Comparison of ENCODE assay signal across 11 cellular contexts in genomic region chr12:75855360-75855759, GRCh38.
DNase-seq lines count a peak whose midpoint lies in the region; ATAC-seq and TF ChIP-seq lines count a peak whose summit lies in the region.
"Had no signal": no experiment of that assay in that cellular context is flagged by ENCODE, and none has a peak within 500 bp of the region (broad histone marks: within the 10 kb centered on the region; RNA-seq: fewer than 3 reads in every experiment).

No MANE protein-coding gene starts in this region.

- H3K27ac Mint-ChIP-seq in HFFc6 (peak overlapping the region; percentile 67), WTC11 (no peak overlapping the region)
- no peak overlapping the region for H3K27ac Mint-ChIP-seq in naive thymus-derived CD8-positive, alpha-beta T cell
- H3K27ac Mint-ChIP-seq: CD4-positive, CD25-positive, alpha-beta regulatory T cell had no signal

- H3K27me3 ChIP-seq in BLaER1: no peaks in the 10 kb centered on the region

- no peak for ATAC-seq in WTC11
- no peak for ATAC-seq in naive thymus-derived CD8-positive, alpha-beta T cell
- ATAC-seq: GM12878, HepG2 had no signal

- no peaks in the 10 kb centered on the region for H3K36me3 ChIP-seq in BLaER1

- peaks cover 62% of the 10 kb centered on the region for H3K4me1 Mint-ChIP-seq in HFFc6 (ENCODE audit: low read depth)
- peaks cover 24% of the 10 kb centered on the region for H3K4me1 Mint-ChIP-seq in WTC11
- peaks cover 0 to 2% (median 0%) of the 10 kb centered on the region in 4 donors for H3K4me1 Mint-ChIP-seq in naive thymus-derived CD8-positive, alpha-beta T cell
- H3K4me1 Mint-ChIP-seq: CD4-positive, CD25-positive, alpha-beta regulatory T cell had no signal

- CTCF ChIA-PET in WTC11 (lab: Charles Lee): no interaction called here

- no peaks in the 10 kb centered on the region for H4K20me1 ChIP-seq in BLaER1

- peak overlapping the region; percentile 48 for H3K4me3 ChIP-seq in BLaER1
- H3K4me3 ChIP-seq: GM12878 had no signal

- TF ChIP-seq CTCF in HFFc6 (IDR thresholded peaks at IDR 0.05): no peak
- TF ChIP-seq CTCF in WTC11 (IDR thresholded peaks at IDR 0.05): no peak

- H3K9ac ChIP-seq in BLaER1: no peak overlapping the region

- no peaks in the 10 kb centered on the region; the same call in 1 of the 2 replicates for H3K27me3 Mint-ChIP-seq in HFFc6 (ENCODE audit: insufficient read depth)
- H3K27me3 Mint-ChIP-seq in WTC11 (ENCODE audit: low read depth): no peaks in the 10 kb centered on the region; the same call in 1 of the 2 replicates
- peaks cover 0 to 25% (median 9%) of the 10 kb centered on the region in 5 donors for H3K27me3 Mint-ChIP-seq in naive thymus-derived CD8-positive, alpha-beta T cell

- H3K36me3 Mint-ChIP-seq in HFFc6 (ENCODE audit: low read depth): no peaks in the 10 kb centered on the region
- H3K36me3 Mint-ChIP-seq in WTC11: no peaks in the 10 kb centered on the region
- H3K36me3 Mint-ChIP-seq in naive thymus-derived CD8-positive, alpha-beta T cell: no peaks in the 10 kb centered on the region
- H3K36me3 Mint-ChIP-seq: CD4-positive, CD25-positive, alpha-beta regulatory T cell had no signal

- no peaks in the 10 kb centered on the region for H3K9me3 ChIP-seq in BLaER1

- H3K4me3 Mint-ChIP-seq in HFFc6 (no peak overlapping the region), WTC11 (no peak overlapping the region)
- H3K4me3 Mint-ChIP-seq in naive thymus-derived CD8-positive, alpha-beta T cell: no peak overlapping the region
- H3K4me3 Mint-ChIP-seq: CD4-positive, CD25-positive, alpha-beta regulatory T cell had no signal

- peak overlapping the region; percentile 79 for H3K4me2 ChIP-seq in BLaER1

- H3K9me3 Mint-ChIP-seq in HFFc6 (no peaks in the 10 kb centered on the region), WTC11 (no peaks in the 10 kb centered on the region)
- H3K9me3 Mint-ChIP-seq in naive thymus-derived CD8-positive, alpha-beta T cell: no peaks in the 10 kb centered on the region

- H3K27ac ChIP-seq in BLaER1: peak overlapping the region; percentile 77; the same call in 1 of the 2 replicates
- H3K27ac ChIP-seq in epithelial cell of prostate: peak overlapping the region; percentile 5

- DNase-seq in HFFc6 (no peak), epithelial cell of prostate (ENCODE audit: low read depth, low spot score) (no peak), WTC11 (ENCODE audit: low spot score) (no peak), NCI-H774 (lab: John Stamatoyannopoulos, UW) (no peak), NCI-H82 treated with DMSO at 0.1 percent for 48 hours (lab: John Stamatoyannopoulos, UW; ENCODE audit: unreplicated experiment) (no peak)
- DNase-seq in naive thymus-derived CD8-positive, alpha-beta T cell: no peak
- DNase-seq: CD4-positive, CD25-positive, alpha-beta regulatory T cell; DMS79 had no signal

- POLR2A ChIA-PET in WTC11 (lab: Charles Lee): no interaction called here
- POLR2A ChIA-PET in naive thymus-derived CD8-positive, alpha-beta T cell (lab: Charles Lee): no interaction called here

- peaks cover 52% of the 10 kb centered on the region for H3K4me1 ChIP-seq in BLaER1

TF ChIP-seq in WTC11, 78 proteins besides CTCF, POLR2A, EP300 and RAD21:
- no peak for TF ChIP-seq FOXP1 (CRISPR knock-in tag; IDR thresholded peaks at IDR 0.05; ENCODE audit: borderline replicate concordance)
- no peak for TF ChIP-seq ZMAT4 (CRISPR knock-in tag; IDR thresholded peaks at IDR 0.05)
- TF ChIP-seq ZNF121 (CRISPR knock-in tag; IDR thresholded peaks at IDR 0.05): no peak
- no peak for TF ChIP-seq EMX1 (CRISPR knock-in tag; IDR thresholded peaks at IDR 0.05)
- no peak for TF ChIP-seq CREB1 (CRISPR knock-in tag; IDR thresholded peaks at IDR 0.05)
- no peak for TF ChIP-seq JAZF1 (CRISPR knock-in tag; IDR thresholded peaks at IDR 0.05)
- no peak for TF ChIP-seq ZNF317 (CRISPR knock-in tag; IDR thresholded peaks at IDR 0.05; ENCODE audit: borderline replicate concordance, low read depth)
- TF ChIP-seq ELF4 (CRISPR knock-in tag; IDR thresholded peaks at IDR 0.05; ENCODE audit: low read depth): no peak
- no peak for TF ChIP-seq ZNF512 (CRISPR knock-in tag; IDR thresholded peaks at IDR 0.05; ENCODE audit: borderline replicate concordance)
- no peak for TF ChIP-seq E2F5 (CRISPR knock-in tag; IDR thresholded peaks at IDR 0.05)
- TF ChIP-seq IRF2 (CRISPR knock-in tag; IDR thresholded peaks at IDR 0.05; ENCODE audit: borderline replicate concordance, low read depth): no peak
- TF ChIP-seq E2F1 (CRISPR knock-in tag; IDR thresholded peaks at IDR 0.05): no peak
- TF ChIP-seq MYBL2 (CRISPR knock-in tag; IDR thresholded peaks at IDR 0.05): no peak
- TF ChIP-seq ZBTB43 (CRISPR knock-in tag; IDR thresholded peaks at IDR 0.05): no peak
- no peak for TF ChIP-seq ZNF671 (CRISPR knock-in tag; IDR thresholded peaks at IDR 0.05)
- TF ChIP-seq CDX4 (CRISPR knock-in tag; IDR thresholded peaks at IDR 0.05; ENCODE audit: borderline replicate concordance): no peak
